Comparison of ENCODE assay signal across 39 cellular contexts in genomic region chr9:113320051-113320450, GRCh38. TPM values are rescaled to one million over a fixed set of nuclear protein-coding genes. Genes with fewer than 3 reads are reported as not detected.
"Had no signal": no experiment of that assay in that cellular context is flagged by ENCODE, and none has a peak within 500 bp of the region (broad histone marks: within the 10 kb centered on the region; RNA-seq: fewer than 3 reads in every experiment).

No MANE protein-coding gene starts in this region.

- H3K27ac ChIP-seq: adrenal gland, body of pancreas, brain microvascular endothelial cell, breast epithelium, VCaP had no signal

- ATAC-seq: activated CD8-positive, alpha-beta T cell treated with anti-CD3 and anti-CD28 coated beads for 36 hours; activated naive CD4-positive, alpha-beta T cell treated with anti-CD3 and anti-CD28 coated beads, Interleukin-2, amount 50 U/mL, for 72 hours; activated T-cell treated with anti-CD3 and anti-CD28 coated beads, Interleukin-2, amount 50 U/mL, for 4 hours; activated T-cell treated with anti-CD3 and anti-CD28 coated beads, Interleukin-2, amount 50 U/mL, for 72 hours; activated T-helper 17 cell treated with anti-CD3 and anti-CD28 coated beads, Interleukin-2, amount 50 U/mL, for 72 hours; body of pancreas had no signal

- H3K4me1 ChIP-seq: adrenal gland, body of pancreas, breast epithelium had no signal

- H3K27ac Mint-ChIP-seq: activated B cell treated with CpG ODN at 0.5 μM for 24 hours; activated CD4-positive, alpha-beta memory T cell treated with anti-CD3 and anti-CD28 coated beads for 36 hours; activated CD4-positive, alpha-beta T cell treated with anti-CD3 and anti-CD28 coated beads, Interleukin-2, amount 10 ng/mL, durations not matched to agents 24 days and 14 days; activated CD8-positive, alpha-beta T cell treated with anti-CD3 and anti-CD28 coated beads for 36 hours; activated naive CD4-positive, alpha-beta T cell treated with anti-CD3 and anti-CD28 coated beads for 36 hours; activated naive CD4-positive, alpha-beta T cell treated with anti-CD3 and anti-CD28 coated beads, Interleukin-2, amount 50 U/mL, for 72 hours; activated naive CD8-positive, alpha-beta T cell treated with anti-CD3 and anti-CD28 coated beads for 36 hours; activated T-cell treated with anti-CD3 and anti-CD28 coated beads, Interleukin-2, amount 50 U/mL, for 72 hours; activated T-helper 1 cell treated with anti-CD3 and anti-CD28 coated beads, Interleukin-12 subunit alpha, Interleukin-12 subunit beta, Interleukin-2, Interleukin-4 antibody, amounts not matched to agents 30 ng/mL and 10 ng/mL and 1 ng/mL, durations not matched to agents 14 hours and 24 hours and 36 hours; activated T-helper 17 cell treated with anti-CD3 and anti-CD28 coated beads, Interleukin-2, amount 50 U/mL, for 72 hours; T-helper 1 cell treated with Interleukin-12 subunit alpha and Interleukin-12 subunit beta and Interleukin-4 antibody, amounts not matched to agents 30 μg/mL and 1 μg/mL, for 36 hours; T-helper 2 cell treated with Interferon-gamma antibody and Interleukin-4, amounts not matched to agents 5 μg/mL and 100 μg/mL, for 36 hours had no signal

- H3K4me3 ChIP-seq: adrenal gland, body of pancreas, breast epithelium had no signal

- H3K36me3 Mint-ChIP-seq: activated CD4-positive, alpha-beta memory T cell treated with anti-CD3 and anti-CD28 coated beads for 36 hours; activated naive CD4-positive, alpha-beta T cell treated with anti-CD3 and anti-CD28 coated beads, Interleukin-2, amount 50 U/mL, for 72 hours had no signal

- H3K4me3 Mint-ChIP-seq: activated B cell treated with CpG ODN at 0.5 μM for 24 hours; activated CD4-positive, alpha-beta memory T cell treated with anti-CD3 and anti-CD28 coated beads for 36 hours; activated CD4-positive, alpha-beta T cell treated with anti-CD3 and anti-CD28 coated beads, Interleukin-2, amount 10 ng/mL, durations not matched to agents 24 days and 14 days; activated CD8-positive, alpha-beta T cell treated with anti-CD3 and anti-CD28 coated beads for 36 hours; activated naive CD4-positive, alpha-beta T cell treated with anti-CD3 and anti-CD28 coated beads for 36 hours; activated naive CD8-positive, alpha-beta T cell treated with anti-CD3 and anti-CD28 coated beads for 36 hours; activated T-cell treated with anti-CD3 and anti-CD28 coated beads, Interleukin-2, amount 50 U/mL, for 4 hours; activated T-cell treated with anti-CD3 and anti-CD28 coated beads, Interleukin-2, amount 50 U/mL, for 72 hours; activated T-helper 1 cell treated with anti-CD3 and anti-CD28 coated beads, Interleukin-12 subunit alpha, Interleukin-12 subunit beta, Interleukin-2, Interleukin-4 antibody, amounts not matched to agents 30 ng/mL and 10 ng/mL and 1 ng/mL, durations not matched to agents 14 hours and 24 hours and 36 hours; activated T-helper 17 cell treated with anti-CD3 and anti-CD28 coated beads, Interleukin-2, amount 50 U/mL, for 72 hours; T-helper 1 cell treated with Interleukin-12 subunit alpha and Interleukin-12 subunit beta and Interleukin-4 antibody, amounts not matched to agents 30 μg/mL and 1 μg/mL, for 36 hours; T-helper 2 cell treated with Interferon-gamma antibody and Interleukin-4, amounts not matched to agents 5 μg/mL and 100 μg/mL, for 36 hours had no signal

- H3K27me3 ChIP-seq: adrenal gland, body of pancreas, breast epithelium had no signal

- H3K36me3 ChIP-seq: brain microvascular endothelial cell, breast epithelium had no signal

- H3K9me3 Mint-ChIP-seq: activated B cell treated with CpG ODN at 0.5 μM for 24 hours; activated CD4-positive, alpha-beta memory T cell treated with anti-CD3 and anti-CD28 coated beads for 36 hours; activated CD4-positive, alpha-beta T cell treated with anti-CD3 and anti-CD28 coated beads, Interleukin-2, amount 10 ng/mL, durations not matched to agents 24 days and 14 days; activated CD8-positive, alpha-beta T cell treated with anti-CD3 and anti-CD28 coated beads for 36 hours; activated naive CD4-positive, alpha-beta T cell treated with anti-CD3 and anti-CD28 coated beads for 36 hours; activated naive CD4-positive, alpha-beta T cell treated with anti-CD3 and anti-CD28 coated beads, Interleukin-2, amount 50 U/mL, for 72 hours; activated naive CD8-positive, alpha-beta T cell treated with anti-CD3 and anti-CD28 coated beads for 36 hours; activated T-cell treated with anti-CD3 and anti-CD28 coated beads, Interleukin-2, amount 50 U/mL, for 4 hours; activated T-cell treated with anti-CD3 and anti-CD28 coated beads, Interleukin-2, amount 50 U/mL, for 72 hours; activated T-helper 1 cell treated with anti-CD3 and anti-CD28 coated beads, Interleukin-12 subunit alpha, Interleukin-12 subunit beta, Interleukin-2, Interleukin-4 antibody, amounts not matched to agents 30 ng/mL and 10 ng/mL and 1 ng/mL, durations not matched to agents 14 hours and 24 hours and 36 hours; activated T-helper 17 cell treated with anti-CD3 and anti-CD28 coated beads, Interleukin-2, amount 50 U/mL, for 72 hours; T-helper 1 cell treated with Interleukin-12 subunit alpha and Interleukin-12 subunit beta and Interleukin-4 antibody, amounts not matched to agents 30 μg/mL and 1 μg/mL, for 36 hours; T-helper 2 cell treated with Interferon-gamma antibody and Interleukin-4, amounts not matched to agents 5 μg/mL and 100 μg/mL, for 36 hours had no signal

- H3K9me3 ChIP-seq: adrenal gland, body of pancreas, breast epithelium had no signal

- H3K4me1 Mint-ChIP-seq: activated B cell treated with CpG ODN at 0.5 μM for 24 hours; activated CD4-positive, alpha-beta T cell treated with anti-CD3 and anti-CD28 coated beads, Interleukin-2, amount 10 ng/mL, durations not matched to agents 24 days and 14 days; activated naive CD8-positive, alpha-beta T cell treated with anti-CD3 and anti-CD28 coated beads for 36 hours; activated T-helper 17 cell treated with anti-CD3 and anti-CD28 coated beads, Interleukin-2, amount 50 U/mL, for 72 hours had no signal

- H3K27me3 Mint-ChIP-seq: activated B cell treated with CpG ODN at 0.5 μM for 24 hours; activated CD4-positive, alpha-beta memory T cell treated with anti-CD3 and anti-CD28 coated beads for 36 hours; activated CD4-positive, alpha-beta T cell treated with anti-CD3 and anti-CD28 coated beads, Interleukin-2, amount 10 ng/mL, durations not matched to agents 24 days and 14 days; activated CD8-positive, alpha-beta T cell treated with anti-CD3 and anti-CD28 coated beads for 36 hours; activated naive CD8-positive, alpha-beta T cell treated with anti-CD3 and anti-CD28 coated beads for 36 hours had no signal

- DNase-seq: activated B cell treated with CpG ODN at 0.5 μM for 24 hours; activated CD4-positive, alpha-beta memory T cell treated with anti-CD3 and anti-CD28 coated beads for 36 hours; activated CD4-positive, alpha-beta T cell treated with anti-CD3 and anti-CD28 coated beads for 4 hours; activated CD4-positive, alpha-beta T cell treated with anti-CD3 and anti-CD28 coated beads, Interleukin-2, amount 10 ng/mL, durations not matched to agents 24 days and 14 days; activated CD4-positive, alpha-beta T cell treated with anti-CD3 and anti-CD28 coated beads, Interleukin-2, amount 50 U/mL, for 1 hour; activated CD4-positive, alpha-beta T cell treated with anti-CD3 and anti-CD28 coated beads, Interleukin-2, amount 50 U/mL, for 4 hours; activated CD4-positive, CD25-positive, alpha-beta regulatory T cell treated with anti-CD3 and anti-CD28 coated beads, Interleukin-2, amount 50 U/mL, for 72 hours; activated CD8-positive, alpha-beta memory T cell treated with anti-CD3 and anti-CD28 coated beads, Interleukin-2, amount 50 U/mL, for 4 hours; activated CD8-positive, alpha-beta T cell treated with anti-CD3 and anti-CD28 coated beads for 36 hours; activated effector memory CD4-positive, alpha-beta T cell treated with anti-CD3 and anti-CD28 coated beads, Interleukin-2, amount 50 U/mL, for 16 hours; activated gamma-delta T cell treated with Interleukin-2 at 50 U/mL for 16 hours; activated naive CD4-positive, alpha-beta T cell; activated naive CD4-positive, alpha-beta T cell treated with anti-CD3 and anti-CD28 coated beads for 36 hours; activated naive CD4-positive, alpha-beta T cell treated with anti-CD3 and anti-CD28 coated beads, Interleukin-2, amount 50 U/mL, for 16 hours; activated naive CD8-positive, alpha-beta T cell treated with anti-CD3 and anti-CD28 coated beads for 36 hours; activated T-cell treated with anti-CD3 and anti-CD28 coated beads for 4 hours; activated T-cell treated with anti-CD3 and anti-CD28 coated beads, Interleukin-2, amount 50 U/mL, for 1 hour; activated T-cell treated with anti-CD3 and anti-CD28 coated beads, Interleukin-2, amount 50 U/mL, for 4 hours; activated T-cell treated with anti-CD3 and anti-CD28 coated beads, Interleukin-2, amount 50 U/mL, for 72 hours; amniotic stem cell; aorta; body of pancreas; brain microvascular endothelial cell; central memory CD4-positive, alpha-beta T cell; cerebellar nuclear complex; T-helper 1 cell; T-helper 2 cell; T-helper 9 cell had no signal

RNA-seq across cellular contexts. Expression of gene RNF183, which starts 16.9 kb away (rescaled TPM):
- total RNA-seq: activated B cell treated with CpG ODN at 0.5 μM for 24 hours; activated CD8-positive, alpha-beta memory T cell treated with anti-CD3 and anti-CD28 coated beads for 36 hours; activated naive CD4-positive, alpha-beta T cell treated with anti-CD3 and anti-CD28 coated beads for 36 hours; activated naive CD8-positive, alpha-beta T cell treated with anti-CD3 and anti-CD28 coated beads for 36 hours; activated T-helper 1 cell treated with anti-CD3 and anti-CD28 coated beads, Interleukin-12 subunit alpha, Interleukin-12 subunit beta, Interleukin-2, Interleukin-4 antibody, amounts not matched to agents 30 ng/mL and 10 ng/mL and 1 ng/mL, durations not matched to agents 14 hours and 24 hours and 36 hours; adrenal gland; aorta; astrocyte; body of pancreas; cardiac septum had no signal
- polyA plus RNA-seq: aorta had no signal
